ENCODE assay signal across 15 cellular contexts in genomic region chr3:142152349-142152748, GRCh38. TPM values are rescaled to one million over a fixed set of nuclear protein-coding genes. Genes with fewer than 3 reads are reported as not detected.
DNase-seq lines count a peak whose midpoint lies in the region; ATAC-seq and TF ChIP-seq lines count a peak whose summit lies in the region.
"Had no signal": no experiment of that assay in that cellular context is flagged by ENCODE, and none has a peak within 500 bp of the region (broad histone marks: within the 10 kb centered on the region; RNA-seq: fewer than 3 reads in every experiment).

No MANE protein-coding gene starts in this region.

- H3K9ac ChIP-seq in Loucy (ENCODE audit: low read depth, low read length, poor library complexity, severe bottlenecking) (no peak overlapping the region), neural progenitor cell (no peak overlapping the region)

- H3K4me1 Mint-ChIP-seq in neural progenitor cell: peaks cover 12% of the 10 kb centered on the region

- H3F3A ChIP-seq in Loucy (ENCODE audit: low read depth): no peaks in the 10 kb centered on the region
- H3F3A ChIP-seq in neural progenitor cell (ENCODE audit: low read depth): peaks cover 8% of the 10 kb centered on the region

- H4K20me1 ChIP-seq in Loucy (ENCODE audit: insufficient read depth, low read length, poor library complexity, severe bottlenecking) (no peaks in the 10 kb centered on the region), neural progenitor cell (ENCODE audit: low read depth) (peaks cover 6% of the 10 kb centered on the region)

- H3K36me3 ChIP-seq in Loucy (ENCODE audit: insufficient read depth, low read length) (no peaks in the 10 kb centered on the region), neural progenitor cell (no peaks in the 10 kb centered on the region)
- H3K36me3 ChIP-seq: pancreas had no signal

- TF ChIP-seq CTCF in Loucy (conservative IDR thresholded peaks at IDR 0.05; ENCODE audit: low read length) (peak; percentile 56), choroid plexus epithelial cell (conservative IDR thresholded peaks at IDR 0.05; ENCODE audit: low read depth, low read length) (peak; percentile 42), neural progenitor cell (IDR thresholded peaks at IDR 0.05) (peak; percentile 56)

- no peak overlapping the region for H2AFZ ChIP-seq in Loucy (ENCODE audit: low read length)
- no peak overlapping the region for H2AFZ ChIP-seq in neural progenitor cell (replicated peaks)

- no peak overlapping the region for H3K27ac Mint-ChIP-seq in neural progenitor cell
- H3K27ac Mint-ChIP-seq: stimulated activated naive CD8-positive, alpha-beta T cell treated with anti-CD3 and anti-CD28 coated beads, Interleukin-15, amount 100 ng/mL, for 72 hours had no signal

- H3K79me2 ChIP-seq in Loucy (ENCODE audit: insufficient read depth, low read length) (peaks cover 18% of the 10 kb centered on the region), neural progenitor cell (ENCODE audit: low read depth) (peaks cover 14% of the 10 kb centered on the region)

- DNase-seq in SKM-1 treated with dmso at 0.1 percent for 144 hours (lab: John Stamatoyannopoulos, UW; ENCODE audit: unreplicated experiment) (peak; percentile 5), SKM-1 (lab: John Stamatoyannopoulos, UW; ENCODE audit: unreplicated experiment) (no peak), choroid plexus epithelial cell (ENCODE audit: low read depth) (no peak), neural progenitor cell (ENCODE audit: low spot score) (peak; percentile 53)
- DNase-seq: activated CD4-positive, CD25-positive, alpha-beta regulatory T cell; AML-193; caudate nucleus; NCI-H1105 treated with DMSO at 0.1 percent for 48 hours; pancreas; stimulated activated naive CD8-positive, alpha-beta T cell treated with anti-CD3 and anti-CD28 coated beads, Interleukin-15, amount 100 ng/mL, for 72 hours had no signal

- H3K9me3 ChIP-seq in Loucy (ENCODE audit: insufficient read depth, low read depth, low read length): no peaks in the 10 kb centered on the region
- no peaks in the 10 kb centered on the region for H3K9me3 ChIP-seq in neural progenitor cell (ENCODE audit: low read depth)
- H3K9me3 ChIP-seq: pancreas had no signal

- H3K4me1 ChIP-seq in Loucy (ENCODE audit: insufficient read depth, low read length, poor library complexity, severe bottlenecking) (peaks cover 8% of the 10 kb centered on the region), neural progenitor cell (peaks cover 11% of the 10 kb centered on the region)

- ATAC-seq in HG03439 (IDR thresholded peaks at IDR 0.05; ENCODE audit: unreplicated experiment) (no peak), GM21367 (IDR thresholded peaks at IDR 0.05; ENCODE audit: unreplicated experiment) (no peak), GM18873 (IDR thresholded peaks at IDR 0.05; ENCODE audit: low FRiP score, unreplicated experiment) (no peak)
- ATAC-seq: pancreas; stimulated activated naive CD8-positive, alpha-beta T cell treated with anti-CD3 and anti-CD28 coated beads, Interleukin-15, amount 100 ng/mL, for 72 hours had no signal

- H3K4me3 ChIP-seq in Loucy (ENCODE audit: low read length, poor library complexity, severe bottlenecking) (no peak overlapping the region), choroid plexus epithelial cell (ENCODE audit: low read depth, low read length) (no peak overlapping the region), neural progenitor cell (no peak overlapping the region)
- H3K4me3 ChIP-seq: pancreas had no signal

- H3K27me3 ChIP-seq in Loucy (ENCODE audit: insufficient read depth, low read length, poor library complexity, severe bottlenecking) (no peaks in the 10 kb centered on the region), neural progenitor cell (peaks cover 7% of the 10 kb centered on the region)
- H3K27me3 ChIP-seq: pancreas had no signal

- no peaks in the 10 kb centered on the region for H3K9me2 ChIP-seq in Loucy (replicated peaks; ENCODE audit: low read depth, low read length)

- no peaks in the 10 kb centered on the region for H3K9me3 Mint-ChIP-seq in neural progenitor cell
- H3K9me3 Mint-ChIP-seq: stimulated activated naive CD8-positive, alpha-beta T cell treated with anti-CD3 and anti-CD28 coated beads, Interleukin-15, amount 100 ng/mL, for 72 hours had no signal

- no peaks in the 10 kb centered on the region for H3K36me3 Mint-ChIP-seq in neural progenitor cell

- H3K27me3 Mint-ChIP-seq in neural progenitor cell (ENCODE audit: insufficient read depth, low read depth): peaks cover 2% of the 10 kb centered on the region
- H3K27me3 Mint-ChIP-seq: stimulated activated naive CD8-positive, alpha-beta T cell treated with anti-CD3 and anti-CD28 coated beads, Interleukin-15, amount 100 ng/mL, for 72 hours had no signal

- no peak overlapping the region for H3K27ac ChIP-seq in neural progenitor cell
- H3K27ac ChIP-seq: HL-60, pancreas had no signal

- H3K4me2 ChIP-seq in Loucy (ENCODE audit: low read depth, low read length, poor library complexity, severe bottlenecking): no peak overlapping the region
- H3K4me2 ChIP-seq in neural progenitor cell: no peak overlapping the region

- no peak overlapping the region for H3K4me3 Mint-ChIP-seq in neural progenitor cell
- H3K4me3 Mint-ChIP-seq: stimulated activated naive CD8-positive, alpha-beta T cell treated with anti-CD3 and anti-CD28 coated beads, Interleukin-15, amount 100 ng/mL, for 72 hours had no signal

RNA-seq across cellular contexts. Expression of gene TFDP2, which starts 3.0 kb away (rescaled TPM):
- 173 and 328 TPM in 2 replicates for total RNA-seq in neural progenitor cell (ENCODE audit: low replicate concordance)

Comparison
In these comparisons a context has a peak if more than half of its experiments do, and no peak if none do; other contexts are left out.
1. DNase-seq: peak in SKM-1 treated with dmso at 0.1 percent for 144 hours (single experiment) and neural progenitor cell (single experiment); none in SKM-1 (single experiment) and choroid plexus epithelial cell (single experiment).
2. Peak in every context shown above with its lines, with median percentiles within 50 percentile points of each other: CTCF ChIP-seq.